31 cellular contexts compared by ENCODE assay signal in genomic region chr12:80596509-80596908, GRCh38.
"Had no signal": no experiment of that assay in that cellular context is flagged by ENCODE, and none has a peak within 500 bp of the region (broad histone marks: within the 10 kb centered on the region; RNA-seq: fewer than 3 reads in every experiment).

No MANE protein-coding gene starts in this region.

- DNase-seq: activated B cell treated with CpG ODN at 0.5 μM for 24 hours; activated CD4-positive, alpha-beta T cell treated with anti-CD3 and anti-CD28 coated beads for 48 hours; activated CD4-positive, alpha-beta T cell treated with anti-CD3 and anti-CD28 coated beads, Interleukin-2, amount 50 U/mL, for 1 hour; activated CD4-positive, alpha-beta T cell treated with anti-CD3 and anti-CD28 coated beads, Interleukin-2, amount 50 U/mL, for 48 hours; activated CD8-positive, alpha-beta memory T cell treated with anti-CD3 and anti-CD28 coated beads for 24 hours; activated CD8-positive, alpha-beta T cell treated with anti-CD3 and anti-CD28 coated beads for 36 hours; activated effector memory CD4-positive, alpha-beta T cell treated with Interleukin-2 at 50 U/mL for 16 hours; activated naive CD4-positive, alpha-beta T cell treated with anti-CD3 and anti-CD28 coated beads for 36 hours; activated naive CD8-positive, alpha-beta T cell treated with anti-CD3 and anti-CD28 coated beads for 36 hours; activated naive CD8-positive, alpha-beta T cell treated with anti-CD3 and anti-CD28 coated beads, Interleukin-2, amount 50 U/mL, for 24 hours; activated T-cell treated with anti-CD3 and anti-CD28 coated beads, Interleukin-2, amount 50 U/mL, for 4 hours; adrenal gland; amygdala; aorta; body of pancreas; caudate nucleus; cortex of kidney; dermis blood vessel endothelial cell; effector CD4-positive, alpha-beta T cell; effector memory CD8-positive, alpha-beta T cell; erythroblast; foreskin melanocyte; T-helper 17 cell; T1000; WERI-Rb-1 had no signal

- H3K4me1 ChIP-seq: adrenal gland, body of pancreas, esophagus muscularis mucosa, gastroesophageal sphincter had no signal

- H3K27ac Mint-ChIP-seq: activated B cell treated with CpG ODN at 0.5 μM for 24 hours; activated CD8-positive, alpha-beta T cell treated with anti-CD3 and anti-CD28 coated beads for 36 hours; activated naive CD4-positive, alpha-beta T cell treated with anti-CD3 and anti-CD28 coated beads for 36 hours; activated naive CD4-positive, alpha-beta T cell treated with anti-CD3 and anti-CD28 coated beads, Interleukin-2, amount 50 U/mL, for 24 hours; activated naive CD8-positive, alpha-beta T cell treated with anti-CD3 and anti-CD28 coated beads for 36 hours; activated naive CD8-positive, alpha-beta T cell treated with anti-CD3 and anti-CD28 coated beads, Interleukin-2, amount 50 U/mL, for 24 hours; activated T-helper 17 cell treated with anti-CD3 and anti-CD28 coated beads, Interleukin-2, amount 50 U/mL, for 72 hours; effector memory CD8-positive, alpha-beta T cell; T-helper 17 cell; T-helper 2 cell treated with Interferon-gamma antibody and Interleukin-4, amounts not matched to agents 5 μg/mL and 100 μg/mL, for 36 hours had no signal

- H3K4me1 Mint-ChIP-seq: activated B cell treated with CpG ODN at 0.5 μM for 24 hours; activated naive CD4-positive, alpha-beta T cell treated with anti-CD3 and anti-CD28 coated beads, Interleukin-2, amount 50 U/mL, for 24 hours; activated naive CD8-positive, alpha-beta T cell treated with anti-CD3 and anti-CD28 coated beads for 36 hours; activated naive CD8-positive, alpha-beta T cell treated with anti-CD3 and anti-CD28 coated beads, Interleukin-2, amount 50 U/mL, for 24 hours; activated T-helper 17 cell treated with anti-CD3 and anti-CD28 coated beads, Interleukin-2, amount 50 U/mL, for 72 hours; T-helper 17 cell had no signal

- H3K36me3 ChIP-seq: adrenal gland, esophagus muscularis mucosa, gastroesophageal sphincter, WERI-Rb-1 had no signal

- H3K9me3 ChIP-seq: adrenal gland, body of pancreas, esophagus muscularis mucosa, gastroesophageal sphincter had no signal

- H3K27me3 Mint-ChIP-seq: activated B cell treated with CpG ODN at 0.5 μM for 24 hours; activated CD8-positive, alpha-beta T cell treated with anti-CD3 and anti-CD28 coated beads for 36 hours; activated naive CD4-positive, alpha-beta T cell treated with anti-CD3 and anti-CD28 coated beads, Interleukin-2, amount 50 U/mL, for 24 hours; activated naive CD8-positive, alpha-beta T cell treated with anti-CD3 and anti-CD28 coated beads for 36 hours; activated naive CD8-positive, alpha-beta T cell treated with anti-CD3 and anti-CD28 coated beads, Interleukin-2, amount 50 U/mL, for 24 hours; activated T-helper 17 cell treated with anti-CD3 and anti-CD28 coated beads, Interleukin-2, amount 50 U/mL, for 72 hours; effector memory CD8-positive, alpha-beta T cell; T-helper 17 cell had no signal

- H3K27ac ChIP-seq: adrenal gland, body of pancreas, esophagus muscularis mucosa, gastroesophageal sphincter, WERI-Rb-1 had no signal

- H3K4me3 ChIP-seq: adrenal gland, body of pancreas, esophagus muscularis mucosa, gastroesophageal sphincter had no signal

- H3K27me3 ChIP-seq: adrenal gland, body of pancreas, esophagus muscularis mucosa, gastroesophageal sphincter had no signal

- ATAC-seq: activated CD4-positive, CD25-positive, alpha-beta regulatory T cell treated with anti-CD3 and anti-CD28 coated beads, Interleukin-2, amount 50 U/mL, for 24 hours; activated CD8-positive, alpha-beta T cell treated with anti-CD3 and anti-CD28 coated beads for 36 hours; activated naive CD8-positive, alpha-beta T cell treated with anti-CD3 and anti-CD28 coated beads, Interleukin-2, amount 50 U/mL, for 24 hours; activated T-cell treated with anti-CD3 and anti-CD28 coated beads, Interleukin-2, amount 50 U/mL, for 4 hours; activated T-helper 17 cell treated with anti-CD3 and anti-CD28 coated beads, Interleukin-2, amount 50 U/mL, for 72 hours; body of pancreas; effector memory CD8-positive, alpha-beta T cell; gastroesophageal sphincter; T-helper 17 cell had no signal

- H3K4me3 Mint-ChIP-seq: activated B cell treated with CpG ODN at 0.5 μM for 24 hours; activated CD8-positive, alpha-beta T cell treated with anti-CD3 and anti-CD28 coated beads for 36 hours; activated naive CD4-positive, alpha-beta T cell treated with anti-CD3 and anti-CD28 coated beads for 36 hours; activated naive CD4-positive, alpha-beta T cell treated with anti-CD3 and anti-CD28 coated beads, Interleukin-2, amount 50 U/mL, for 24 hours; activated naive CD8-positive, alpha-beta T cell treated with anti-CD3 and anti-CD28 coated beads for 36 hours; activated naive CD8-positive, alpha-beta T cell treated with anti-CD3 and anti-CD28 coated beads, Interleukin-2, amount 50 U/mL, for 24 hours; activated T-cell treated with anti-CD3 and anti-CD28 coated beads, Interleukin-2, amount 50 U/mL, for 4 hours; activated T-helper 17 cell treated with anti-CD3 and anti-CD28 coated beads, Interleukin-2, amount 50 U/mL, for 72 hours; effector memory CD8-positive, alpha-beta T cell; T-helper 17 cell; T-helper 2 cell treated with Interferon-gamma antibody and Interleukin-4, amounts not matched to agents 5 μg/mL and 100 μg/mL, for 36 hours had no signal

- H3K9me3 Mint-ChIP-seq: activated B cell treated with CpG ODN at 0.5 μM for 24 hours; activated CD8-positive, alpha-beta T cell treated with anti-CD3 and anti-CD28 coated beads for 36 hours; activated naive CD4-positive, alpha-beta T cell treated with anti-CD3 and anti-CD28 coated beads for 36 hours; activated naive CD4-positive, alpha-beta T cell treated with anti-CD3 and anti-CD28 coated beads, Interleukin-2, amount 50 U/mL, for 24 hours; activated naive CD8-positive, alpha-beta T cell treated with anti-CD3 and anti-CD28 coated beads for 36 hours; activated naive CD8-positive, alpha-beta T cell treated with anti-CD3 and anti-CD28 coated beads, Interleukin-2, amount 50 U/mL, for 24 hours; activated T-cell treated with anti-CD3 and anti-CD28 coated beads, Interleukin-2, amount 50 U/mL, for 4 hours; T-helper 2 cell treated with Interferon-gamma antibody and Interleukin-4, amounts not matched to agents 5 μg/mL and 100 μg/mL, for 36 hours had no signal

- H3K36me3 Mint-ChIP-seq: activated naive CD4-positive, alpha-beta T cell treated with anti-CD3 and anti-CD28 coated beads, Interleukin-2, amount 50 U/mL, for 24 hours; activated naive CD8-positive, alpha-beta T cell treated with anti-CD3 and anti-CD28 coated beads for 36 hours had no signal
